In the genomic region with DNA sequence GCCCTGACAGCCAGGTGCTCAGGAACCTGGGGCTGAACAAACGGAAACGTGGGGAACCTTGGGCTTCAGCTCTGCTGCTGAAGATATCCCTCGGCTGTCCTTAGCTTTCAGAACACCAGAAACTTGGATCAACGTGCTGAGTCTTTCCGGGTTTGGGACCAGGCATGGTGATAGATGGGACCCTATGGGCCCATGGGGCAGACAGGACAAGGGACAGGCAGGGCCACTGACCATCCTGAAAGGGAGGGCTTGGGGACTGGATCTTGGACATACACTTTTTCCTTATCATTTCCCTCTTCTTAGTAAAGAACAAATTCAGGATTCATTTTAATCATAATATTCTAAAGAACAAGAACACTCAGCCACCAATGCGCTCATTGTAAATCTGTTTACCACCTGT, we compare ENCODE assay signal across 17 cellular contexts.
"Had no signal": no experiment of that assay in that cellular context is flagged by ENCODE, and none has a peak within 500 bp of the region (broad histone marks: within the 10 kb centered on the region; RNA-seq: fewer than 3 reads in every experiment).

No MANE protein-coding gene starts in this region.

- DNase-seq: cortex of kidney had no signal

- H3K4me3 Mint-ChIP-seq: activated CD8-positive, alpha-beta memory T cell treated with anti-CD3 and anti-CD28 coated beads, Interleukin-2, amount 10 ng/mL, durations not matched to agents 7 days and 5 days; activated CD8-positive, alpha-beta T cell treated with anti-CD3 and anti-CD28 coated beads, Interleukin-2, amount 10 ng/mL, durations not matched to agents 7 days and 5 days; activated naive CD8-positive, alpha-beta T cell; effector memory CD8-positive, alpha-beta T cell; immature natural killer cell; naive B cell; stimulated activated memory B cell treated with anti-CD40 and anti-IgM and Interleukin-4, amounts not matched to agents 10 μg/mL and 1 μg/mL and 100 μg/mL, for 72 hours; stimulated activated naive CD8-positive, alpha-beta T cell treated with anti-CD3 and anti-CD28 coated beads, Interleukin-15, amount 100 ng/mL, for 72 hours; type B pancreatic cell; WTC11 had no signal

- H3K9me3 Mint-ChIP-seq: activated T-helper 2 cell treated with anti-CD3 and anti-CD28 coated beads, Interferon-gamma antibody, Interleukin-2, Interleukin-4, amounts not matched to agents 10 μg/mL and 5 μg/mL and 100 μg/mL, durations not matched to agents 14 hours and 24 hours and 36 hours; effector memory CD8-positive, alpha-beta T cell; immature natural killer cell; naive B cell; stimulated activated memory B cell treated with anti-CD40 and anti-IgM and Interleukin-4, amounts not matched to agents 10 μg/mL and 1 μg/mL and 100 μg/mL, for 72 hours; stimulated activated naive CD8-positive, alpha-beta T cell treated with anti-CD3 and anti-CD28 coated beads, Interleukin-15, amount 100 ng/mL, for 72 hours; type B pancreatic cell; WTC11 had no signal

- H3K4me1 Mint-ChIP-seq: activated CD8-positive, alpha-beta memory T cell treated with anti-CD3 and anti-CD28 coated beads, Interleukin-2, amount 10 ng/mL, durations not matched to agents 7 days and 5 days; immature natural killer cell; stimulated activated memory B cell treated with anti-CD40 and anti-IgM and Interleukin-4, amounts not matched to agents 10 μg/mL and 1 μg/mL and 100 μg/mL, for 72 hours; stimulated activated naive CD8-positive, alpha-beta T cell treated with anti-CD3 and anti-CD28 coated beads, Interleukin-15, amount 100 ng/mL, for 72 hours had no signal

- H3K4me3 ChIP-seq: cardiac muscle cell, gastroesophageal sphincter, left lung, skin epidermis, uterus had no signal

- H3K9me3 ChIP-seq: gastroesophageal sphincter, left lung, uterus had no signal

- H3K27ac Mint-ChIP-seq: activated CD8-positive, alpha-beta memory T cell treated with anti-CD3 and anti-CD28 coated beads, Interleukin-2, amount 10 ng/mL, durations not matched to agents 7 days and 5 days; activated CD8-positive, alpha-beta T cell treated with anti-CD3 and anti-CD28 coated beads, Interleukin-2, amount 10 ng/mL, durations not matched to agents 7 days and 5 days; activated naive CD8-positive, alpha-beta T cell; activated T-helper 2 cell treated with anti-CD3 and anti-CD28 coated beads, Interferon-gamma antibody, Interleukin-2, Interleukin-4, amounts not matched to agents 10 μg/mL and 5 μg/mL and 100 μg/mL, durations not matched to agents 14 hours and 24 hours and 36 hours; effector memory CD8-positive, alpha-beta T cell; stimulated activated memory B cell treated with anti-CD40 and anti-IgM and Interleukin-4, amounts not matched to agents 10 μg/mL and 1 μg/mL and 100 μg/mL, for 72 hours; stimulated activated naive CD8-positive, alpha-beta T cell treated with anti-CD3 and anti-CD28 coated beads, Interleukin-15, amount 100 ng/mL, for 72 hours; type B pancreatic cell; WTC11 had no signal

- H3K4me1 ChIP-seq: gastroesophageal sphincter, left lung, uterus had no signal

- H3K36me3 Mint-ChIP-seq: activated CD8-positive, alpha-beta memory T cell treated with anti-CD3 and anti-CD28 coated beads, Interleukin-2, amount 10 ng/mL, durations not matched to agents 7 days and 5 days; naive B cell; type B pancreatic cell; WTC11 had no signal

- H3K27me3 ChIP-seq: cardiac muscle cell, gastroesophageal sphincter, left lung, uterus had no signal

- H3K27ac ChIP-seq: cardiac muscle cell, gastroesophageal sphincter, left lung, skin epidermis, uterus had no signal

- H3K36me3 ChIP-seq: cardiac muscle cell, uterus had no signal

- H3K27me3 Mint-ChIP-seq: activated CD8-positive, alpha-beta memory T cell treated with anti-CD3 and anti-CD28 coated beads, Interleukin-2, amount 10 ng/mL, durations not matched to agents 7 days and 5 days; activated naive CD8-positive, alpha-beta T cell; effector memory CD8-positive, alpha-beta T cell; naive B cell; stimulated activated memory B cell treated with anti-CD40 and anti-IgM and Interleukin-4, amounts not matched to agents 10 μg/mL and 1 μg/mL and 100 μg/mL, for 72 hours; stimulated activated naive CD8-positive, alpha-beta T cell treated with anti-CD3 and anti-CD28 coated beads, Interleukin-15, amount 100 ng/mL, for 72 hours; type B pancreatic cell had no signal
